Comparison of ENCODE assay signal across 8 cellular contexts in genomic region chr11:8593935-8594909, GRCh38. TPM values are rescaled to one million over a fixed set of nuclear protein-coding genes. Genes with fewer than 3 reads are reported as not detected.
A peak's percentile ranks its signal among the peaks of the same experiment; 100 is the strongest.
DNase-seq lines count a peak whose midpoint lies in the region; ATAC-seq and TF ChIP-seq lines count a peak whose summit lies in the region.

TSS of gene STK33 (minus strand) at chr11:8594228. CDS start at chr11:8474905, 119,323 bp downstream.

- H3K4me1 ChIP-seq in ovary (ENCODE audit: insufficient read depth): peaks cover 5% of the 10 kb centered on the region

- TF ChIP-seq EP300 in ovary (IDR thresholded peaks at IDR 0.05): no peak

- H3K4me3 ChIP-seq in ovary: peak within 1 kb of the TSS; percentile 54

- intact Hi-C loops in head of caudate nucleus (cut with DNase I): no loop called here
- intact Hi-C loops in ovary (cut with DNase I): no loop called here

- H3K27me3 ChIP-seq in ovary: no peaks in the 10 kb centered on the region

- TF ChIP-seq CTCF in ovary (IDR thresholded peaks at IDR 0.05): no peak

- no peak for TF ChIP-seq POLR2A in ovary (IDR thresholded peaks at IDR 0.05)

- H3K36me3 ChIP-seq in ovary: no peaks in the 10 kb centered on the region

- DNase-seq in AG08395 (ENCODE audit: low spot score) (peak; percentile 14), NCI-H2107 (lab: John Stamatoyannopoulos, UW) (peak; percentile 60), head of caudate nucleus (peak in 32 of 42 donors; percentile 7 to 63 (median 40)), ovary (peak; percentile 54 to 82 (median 70)), inferior parietal cortex (ENCODE audit: extremely low spot score) (no peak)
- DNase-seq in activated CD8-positive, alpha-beta memory T cell treated with anti-CD3 and anti-CD28 coated beads, Interleukin-2, amount 50 U/mL, for 4 hours: peak; percentile 16

- ATAC-seq in GM18520 (IDR thresholded peaks at IDR 0.05; ENCODE audit: unreplicated experiment): peak; percentile 79
- peak; percentile 81 for ATAC-seq in HG02938 (IDR thresholded peaks at IDR 0.05; ENCODE audit: unreplicated experiment)

- 3 to 5% (median 5%) methylated on average over 53 to 55 of the region's 55 CpGs for WGBS in ovary, 3 donors

- H3K27ac ChIP-seq in ovary: peak within 1 kb of the TSS in 1 of 2 donors; percentile 7

- no peaks in the 10 kb centered on the region for H3K9me3 ChIP-seq in ovary

RNA-seq across cellular contexts. Expression of gene STK33, which starts in this region (rescaled TPM):
- total RNA-seq in ovary: 10 to 100 TPM; 19.8 to 50.8 (median 26.3) TPM
- 10 to 100 TPM; 11.9 to 15.1 TPM for polyA plus RNA-seq in ovary
